26 cellular contexts compared by ENCODE assay signal in genomic region chr4:137448402-137448801, GRCh38.
"Had no signal": no experiment of that assay in that cellular context is flagged by ENCODE, and none has a peak within 500 bp of the region (broad histone marks: within the 10 kb centered on the region; RNA-seq: fewer than 3 reads in every experiment).

No MANE protein-coding gene starts in this region.

- H3K9me3 Mint-ChIP-seq: dendritic cell treated with granulocyte-macrophage colony-stimulating factor and Interleukin-4, amounts not matched to agents 40 ng/mL and 50 ng/mL, for 4 days had no signal

- H3K4me3 ChIP-seq: colonic mucosa, esophagus squamous epithelium, gastrocnemius medialis, heart right ventricle, left lung, lower lobe of right lung, mucosa of descending colon had no signal

- FAIRE-seq: keratinocyte had no signal

- DNase-seq: colonic mucosa; cortex of kidney; effector CD8-positive, alpha-beta T cell; effector memory CD8-positive, alpha-beta T cell; endodermal cell; erythroblast; esophagus squamous epithelium; foreskin fibroblast; foreskin melanocyte; gastrocnemius medialis; glutamatergic neuron; head of caudate nucleus; heart right ventricle; hippocampal formation; left cardiac atrium; left lung; left ventricle myocardium superior; lower lobe of right lung; mesenchymal stem cell; mucosa of descending colon; naive B cell had no signal

- H3K36me3 ChIP-seq: colonic mucosa, esophagus squamous epithelium, gastrocnemius medialis, heart right ventricle, left lung, lower lobe of right lung had no signal

- H3K27me3 Mint-ChIP-seq: dendritic cell treated with granulocyte-macrophage colony-stimulating factor and Interleukin-4, amounts not matched to agents 40 ng/mL and 50 ng/mL, for 4 days; effector memory CD8-positive, alpha-beta T cell; naive B cell had no signal

- H3K4me3 Mint-ChIP-seq: dendritic cell treated with granulocyte-macrophage colony-stimulating factor and Interleukin-4, amounts not matched to agents 40 ng/mL and 50 ng/mL, for 4 days; effector memory CD8-positive, alpha-beta T cell; endodermal cell; mesothelial cell of epicardium; naive B cell had no signal

- H3K36me3 Mint-ChIP-seq: mesothelial cell of epicardium, naive B cell had no signal

- H3K4me1 ChIP-seq: colonic mucosa, esophagus squamous epithelium, gastrocnemius medialis, heart right ventricle, left lung, lower lobe of right lung had no signal

- H3K27ac Mint-ChIP-seq: dendritic cell treated with granulocyte-macrophage colony-stimulating factor and Interleukin-4, amounts not matched to agents 40 ng/mL and 50 ng/mL, for 4 days; effector memory CD8-positive, alpha-beta T cell; endodermal cell; mesothelial cell of epicardium; naive B cell had no signal

- H3K27ac ChIP-seq: colonic mucosa, epithelial cell of prostate, esophagus squamous epithelium, gastrocnemius medialis, heart right ventricle, left lung, lower lobe of right lung had no signal

- H3K4me1 Mint-ChIP-seq: naive B cell had no signal

- ATAC-seq: effector memory CD8-positive, alpha-beta T cell; esophagus mucosa; gastrocnemius medialis; heart right ventricle; left cardiac atrium; left lung; left ventricle myocardium superior; lower lobe of right lung; mucosa of descending colon had no signal

- H3K27me3 ChIP-seq: colonic mucosa, esophagus squamous epithelium, gastrocnemius medialis, heart right ventricle, left lung had no signal

- H3K9me3 ChIP-seq: colonic mucosa, esophagus squamous epithelium, gastrocnemius medialis, lower lobe of right lung, mucosa of descending colon had no signal
